ENCODE assay signal across 1 cellular context in genomic region chr17:59848385-59848668, GRCh38.
TF ChIP-seq lines count a peak whose summit lies in the region.

No MANE protein-coding gene starts in this region.

TF ChIP-seq in HCT116, 20 proteins besides CTCF, POLR2A, EP300 and RAD21 (continued from another document):
- no peak for TF ChIP-seq REST (IDR thresholded peaks at IDR 0.05; ENCODE audit: low read depth)
- no peak for TF ChIP-seq CBX3 (IDR thresholded peaks at IDR 0.05; ENCODE audit: low read depth)
- TF ChIP-seq EZH2 (IDR thresholded peaks at IDR 0.05): no peak
- no peak for TF ChIP-seq EZH2phosphoT487 (IDR thresholded peaks at IDR 0.05; ENCODE audit: borderline replicate concordance)
- no peak for TF ChIP-seq ZFX (IDR thresholded peaks at IDR 0.05)
- no peak for TF ChIP-seq YY1 (IDR thresholded peaks at IDR 0.05; ENCODE audit: extremely low read depth, insufficient replicate concordance, low read depth, low read length)
- no peak for TF ChIP-seq FOSL1 (IDR thresholded peaks at IDR 0.05; ENCODE audit: low read depth)
- no peak for TF ChIP-seq ZBTB33 (IDR thresholded peaks at IDR 0.05; ENCODE audit: extremely low read depth, insufficient replicate concordance, low read length)
- TF ChIP-seq ATF3 (IDR thresholded peaks at IDR 0.05): no peak
- no peak for TF ChIP-seq SP1 (IDR thresholded peaks at IDR 0.05; ENCODE audit: low read depth)
- no peak for TF ChIP-seq SIN3A (IDR thresholded peaks at IDR 0.05; ENCODE audit: low read depth)
TF ChIP-seq in HCT116: peak in this region for 0.
